24 cellular contexts compared by ENCODE assay signal in the genomic region with DNA sequence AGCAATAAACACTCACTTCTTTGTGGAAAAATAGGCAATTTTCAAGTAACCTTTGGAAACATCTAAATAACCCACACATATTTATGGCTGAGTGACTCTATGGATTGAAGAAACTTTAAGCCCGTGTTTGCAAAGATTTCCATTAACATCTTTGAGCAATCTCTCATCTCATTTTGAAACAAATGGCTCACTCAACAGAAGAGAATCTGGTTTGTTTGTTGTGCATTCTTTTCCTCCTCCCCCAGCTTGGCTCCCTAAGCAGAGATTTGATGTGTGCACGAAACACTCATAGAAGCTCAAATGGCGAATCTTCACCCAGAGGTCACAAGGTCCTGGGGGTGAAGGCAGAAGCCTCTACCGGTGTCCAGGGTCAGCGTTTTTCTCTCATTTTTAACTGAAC.
"Had no signal": no experiment of that assay in that cellular context is flagged by ENCODE, and none has a peak within 500 bp of the region (broad histone marks: within the 10 kb centered on the region; RNA-seq: fewer than 3 reads in every experiment).

No MANE protein-coding gene starts in this region.

- H3K4me2 ChIP-seq: SK-N-SH had no signal

- H3K27ac Mint-ChIP-seq: activated CD4-positive, alpha-beta memory T cell treated with anti-CD3 and anti-CD28 coated beads for 36 hours; activated CD8-positive, alpha-beta memory T cell treated with anti-CD3 and anti-CD28 coated beads, Interleukin-2, amount 10 ng/mL, durations not matched to agents 7 days and 5 days; activated naive CD4-positive, alpha-beta T cell treated with anti-CD3 and anti-CD28 coated beads, Interleukin-2, amount 50 U/mL, for 24 hours; activated T-cell treated with anti-CD3 and anti-CD28 coated beads, Interleukin-2, amount 50 U/mL, for 24 hours; naive thymus-derived CD8-positive, alpha-beta T cell; progenitor cell of endocrine pancreas; stimulated activated naive CD8-positive, alpha-beta T cell treated with anti-CD3 and anti-CD28 coated beads, Interleukin-15, Interleukin-2, amounts not matched to agents 100 ng/mL and 50 ng/mL, for 24 hours had no signal

- H3K36me3 ChIP-seq: colonic mucosa, left ventricle myocardium inferior, upper lobe of left lung had no signal

- H3K27me3 ChIP-seq: colonic mucosa, upper lobe of left lung had no signal

- H3K9ac ChIP-seq: SK-N-SH had no signal

- H3K4me1 ChIP-seq: colonic mucosa, left ventricle myocardium inferior, upper lobe of left lung had no signal

- H3K36me3 Mint-ChIP-seq: activated CD4-positive, alpha-beta memory T cell treated with anti-CD3 and anti-CD28 coated beads for 36 hours; activated CD8-positive, alpha-beta memory T cell treated with anti-CD3 and anti-CD28 coated beads, Interleukin-2, amount 10 ng/mL, durations not matched to agents 7 days and 5 days; activated naive CD4-positive, alpha-beta T cell treated with anti-CD3 and anti-CD28 coated beads, Interleukin-2, amount 50 U/mL, for 24 hours; brain; naive thymus-derived CD8-positive, alpha-beta T cell had no signal

- DNase-seq: activated CD4-positive, alpha-beta memory T cell treated with anti-CD3 and anti-CD28 coated beads for 36 hours; activated CD4-positive, CD25-positive, alpha-beta regulatory T cell treated with anti-CD3 and anti-CD28 coated beads, Interleukin-2, amount 50 U/mL, for 72 hours; activated CD8-positive, alpha-beta memory T cell treated with anti-CD3 and anti-CD28 coated beads, Interleukin-2, amount 10 ng/mL, durations not matched to agents 7 days and 5 days; activated effector memory CD4-positive, alpha-beta T cell treated with Interleukin-2 at 50 U/mL for 16 hours; activated T-cell treated with anti-CD3 and anti-CD28 coated beads, Interleukin-2, amount 50 U/mL, for 24 hours; amniotic stem cell; central memory CD4-positive, alpha-beta T cell; colonic mucosa; hippocampal formation; left ventricle myocardium inferior; mucosa of descending colon; naive thymus-derived CD8-positive, alpha-beta T cell; right cardiac atrium; SK-N-SH; T-helper 1 cell; T1000; upper lobe of left lung had no signal

- H3K9me3 ChIP-seq: colonic mucosa, left ventricle myocardium inferior, mucosa of descending colon, SK-N-SH, upper lobe of left lung had no signal

- H3K27me3 Mint-ChIP-seq: activated CD8-positive, alpha-beta memory T cell treated with anti-CD3 and anti-CD28 coated beads, Interleukin-2, amount 10 ng/mL, durations not matched to agents 7 days and 5 days; activated T-cell treated with anti-CD3 and anti-CD28 coated beads, Interleukin-2, amount 50 U/mL, for 24 hours; stimulated activated naive CD8-positive, alpha-beta T cell treated with anti-CD3 and anti-CD28 coated beads, Interleukin-15, Interleukin-2, amounts not matched to agents 100 ng/mL and 50 ng/mL, for 24 hours had no signal

- H3K4me3 Mint-ChIP-seq: activated CD4-positive, alpha-beta memory T cell treated with anti-CD3 and anti-CD28 coated beads for 36 hours; activated CD8-positive, alpha-beta memory T cell treated with anti-CD3 and anti-CD28 coated beads, Interleukin-2, amount 10 ng/mL, durations not matched to agents 7 days and 5 days; activated naive CD4-positive, alpha-beta T cell treated with anti-CD3 and anti-CD28 coated beads, Interleukin-2, amount 50 U/mL, for 24 hours; activated T-cell treated with anti-CD3 and anti-CD28 coated beads, Interleukin-2, amount 50 U/mL, for 24 hours; brain; naive thymus-derived CD8-positive, alpha-beta T cell; stimulated activated naive CD8-positive, alpha-beta T cell treated with anti-CD3 and anti-CD28 coated beads, Interleukin-15, Interleukin-2, amounts not matched to agents 100 ng/mL and 50 ng/mL, for 24 hours had no signal

- FAIRE-seq: endothelial cell of umbilical vein, keratinocyte had no signal

- H3K27ac ChIP-seq: colonic mucosa, left ventricle myocardium inferior, skin epidermis, upper lobe of left lung had no signal

- H3K9me3 Mint-ChIP-seq: activated CD4-positive, alpha-beta memory T cell treated with anti-CD3 and anti-CD28 coated beads for 36 hours; activated T-cell treated with anti-CD3 and anti-CD28 coated beads, Interleukin-2, amount 50 U/mL, for 24 hours; stimulated activated naive CD8-positive, alpha-beta T cell treated with anti-CD3 and anti-CD28 coated beads, Interleukin-15, Interleukin-2, amounts not matched to agents 100 ng/mL and 50 ng/mL, for 24 hours had no signal

- H3K4me3 ChIP-seq: colonic mucosa, left ventricle myocardium inferior, mucosa of descending colon, skin epidermis, upper lobe of left lung had no signal

- H3K4me1 Mint-ChIP-seq: activated CD8-positive, alpha-beta memory T cell treated with anti-CD3 and anti-CD28 coated beads, Interleukin-2, amount 10 ng/mL, durations not matched to agents 7 days and 5 days; activated naive CD4-positive, alpha-beta T cell treated with anti-CD3 and anti-CD28 coated beads, Interleukin-2, amount 50 U/mL, for 24 hours had no signal
